ENCODE assay signal across 9 cellular contexts in genomic region chr5:8184455-8185063, GRCh38.
DNase-seq lines count a peak whose midpoint lies in the region; ATAC-seq, FAIRE-seq and TF ChIP-seq lines count a peak whose summit lies in the region.
"Had no signal": no experiment of that assay in that cellular context is flagged by ENCODE, and none has a peak within 500 bp of the region (broad histone marks: within the 10 kb centered on the region; RNA-seq: fewer than 3 reads in every experiment).

No MANE protein-coding gene starts in this region.

- no peak overlapping the region for H3K23ac ChIP-seq in mesenchymal stem cell (ENCODE audit: low read length in 2 of 2)

- no peak overlapping the region for H3K4ac ChIP-seq in mesenchymal stem cell (ENCODE audit: low read depth in 1 of 2, low read length in 2 of 2)

- no peak overlapping the region for H3K14ac ChIP-seq in mesenchymal stem cell (ENCODE audit: low read length in 2 of 2)

- no peak overlapping the region for H3K4me2 ChIP-seq in K562 (ENCODE audit: insufficient read depth, low read length)
- H3K4me2 ChIP-seq in mesenchymal stem cell (ENCODE audit: low read length, poor library complexity, severe bottlenecking), result no peak overlapping the region

- no peaks in the 10 kb centered on the region for H3K79me1 ChIP-seq in mesenchymal stem cell (replicated peaks; ENCODE audit: low read length, poor library complexity, severe bottlenecking)

- no peak for TF ChIP-seq POLR2A in K562 (conservative IDR thresholded peaks at IDR 0.05)

- intact Hi-C loops in K562 (cut with micrococcal nuclease), result loop anchor here (10.0 kb wide), 1 partner anchor 260 kb away; no protein-coding TSS in a partner anchor
- intact Hi-C loops in lower lobe of right lung (cut with DNase I), result no loop called here

- no peak for TF ChIP-seq EP300 in K562 (IDR thresholded peaks at IDR 0.05; ENCODE audit: low read length)

- H3K36me3 ChIP-seq in K562 (ENCODE audit: control insufficient read depth, insufficient read depth, low read length), result no peaks in the 10 kb centered on the region
- no peaks in the 10 kb centered on the region for H3K36me3 ChIP-seq in lower lobe of right lung
- H3K36me3 ChIP-seq in mesenchymal stem cell (ENCODE audit: control insufficient read depth in 1 of 2, insufficient read depth in 2 of 2, low read depth in 1 of 2, low read length in 2 of 2), result no peaks in the 10 kb centered on the region

- H3K4me3 ChIP-seq in K562 (no peak overlapping the region), lower lobe of right lung (no peak overlapping the region), mesenchymal stem cell (ENCODE audit: insufficient read depth in 1 of 2, low read depth in 1 of 2, low read length in 2 of 2) (no peak overlapping the region)
- H3K4me3 ChIP-seq: skin epidermis had no signal

- TF ChIP-seq CTCF in K562 (IDR thresholded peaks at IDR 0.05 in 2 of 3, conservative IDR thresholded peaks at IDR 0.05 in 1 of 3; ENCODE audit: insufficient read depth in 2 of 3, low read depth in 1 of 3, low read length in 3 of 3) (peak; percentile 64 to 93 (median 80)), lower lobe of right lung (IDR thresholded peaks at IDR 0.05) (peak; percentile 74)

- H2AFZ ChIP-seq in K562 (ENCODE audit: low read depth, low read length) (no peak overlapping the region), mesenchymal stem cell (ENCODE audit: low read depth, low read length) (no peak overlapping the region)

- no peak overlapping the region for H4K8ac ChIP-seq in mesenchymal stem cell (ENCODE audit: low read length)

- H3K9me3 ChIP-seq in K562 (replicated peaks; ENCODE audit: control insufficient read depth, insufficient read depth, low read depth, low read length) (no peaks in the 10 kb centered on the region; the same call in 1 of the 2 replicates), lower lobe of right lung (no peaks in the 10 kb centered on the region), mesenchymal stem cell (ENCODE audit: control insufficient read depth, low read length) (peaks cover 6% of the 10 kb centered on the region)

- DNase-seq in DMS53 treated with DMSO at 0.1 percent for 48 hours (lab: John Stamatoyannopoulos, UW; ENCODE audit: unreplicated experiment) (peak; percentile 22), NCI-H510A treated with DMSO at 0.1 percent for 48 hours (lab: John Stamatoyannopoulos, UW) (peak; percentile 29), K562 (ENCODE audit: extremely low read depth in 1 of 4, low spot score in 3 of 4) (peak; percentile 59 to 76 (median 70)), lower lobe of right lung (no peak), SKM-1 (lab: John Stamatoyannopoulos, UW; ENCODE audit: unreplicated experiment) (no peak), mesenchymal stem cell (no peak)

- no peaks in the 10 kb centered on the region for H4K20me1 ChIP-seq in K562 (replicated peaks; ENCODE audit: control insufficient read depth, insufficient read depth, low read length)

- FAIRE-seq in K562 (lab: Jason Lieb, UNC), result peak; percentile 86

- no peaks in the 10 kb centered on the region for H3K9me1 ChIP-seq in K562 (ENCODE audit: control insufficient read depth, insufficient read depth, low read length)

- no peak overlapping the region for H2BK15ac ChIP-seq in mesenchymal stem cell (ENCODE audit: low read depth, poor library complexity, severe bottlenecking)

- H3K79me2 ChIP-seq in K562 (ENCODE audit: control insufficient read depth, insufficient read depth, low read length), result no peaks in the 10 kb centered on the region

- H2BK120ac ChIP-seq in mesenchymal stem cell (ENCODE audit: low read depth, low read length), result no peak overlapping the region

- no peak overlapping the region for H3K9ac ChIP-seq in K562 (ENCODE audit: insufficient read depth in 1 of 2, low read depth in 2 of 2, low read length in 2 of 2)
- H3K9ac ChIP-seq in mesenchymal stem cell (ENCODE audit: low read length), result no peak overlapping the region

- peak in 1 of 2 experiments; percentile 35; a peak in 2 of 4 replicates for TF ChIP-seq RAD21 in K562 (CRISPR knock-in tag; conservative IDR thresholded peaks at IDR 0.05 in 1 of 2, IDR thresholded peaks at IDR 0.05 in 1 of 2)

- H2BK12ac ChIP-seq in mesenchymal stem cell (ENCODE audit: low read length in 2 of 2), result no peak overlapping the region

- ATAC-seq in GM19023 (IDR thresholded peaks at IDR 0.05; ENCODE audit: unreplicated experiment) (peak; percentile 97), HG03066 (IDR thresholded peaks at IDR 0.05; ENCODE audit: low read depth, unreplicated experiment) (peak; percentile 91), K562 (peak; percentile 98), lower lobe of right lung (peak; percentile 61 to 65)

- no TSS peak for BruUV-seq in K562 (replicated peaks; lab: Mats Ljungman, UMichigan)

- 2% methylated on average over 5 of the region's 5 CpGs for WGBS in K562 (ENCODE audit: insufficient coverage, low coverage, missing lambda C conversion rate)
- 8% methylated on average over 3 of the region's 5 CpGs for WGBS in mesenchymal stem cell

- H3K27me3 ChIP-seq in K562 (ENCODE audit: control insufficient read depth in 2 of 2, insufficient read depth in 2 of 2, low read length in 2 of 2) (no peaks in the 10 kb centered on the region), lower lobe of right lung (ENCODE audit: low read depth) (no peaks in the 10 kb centered on the region), mesenchymal stem cell (ENCODE audit: control insufficient read depth in 1 of 2, insufficient read depth in 1 of 2, low read length in 2 of 2) (no peaks in the 10 kb centered on the region)

- no peak overlapping the region for H3K18ac ChIP-seq in mesenchymal stem cell (ENCODE audit: low read depth in 1 of 2, low read length in 2 of 2)

- CTCF ChIA-PET in K562 (lab: Yijun Ruan, JAX; ENCODE audit: low intra/inter-chr PET ratio), result no interaction called here

- in situ Hi-C loops in K562 (cut with MboI), result no loop called here

- H3K4me1 ChIP-seq in K562 (replicated peaks in 1 of 2; ENCODE audit: control insufficient read depth in 2 of 2, insufficient read depth in 2 of 2, low read length in 2 of 2) (no peaks in the 10 kb centered on the region), lower lobe of right lung (no peaks in the 10 kb centered on the region), mesenchymal stem cell (ENCODE audit: control insufficient read depth, insufficient read depth, low read depth, low read length) (peaks cover 3% of the 10 kb centered on the region)

- no peak overlapping the region for H4K91ac ChIP-seq in mesenchymal stem cell (ENCODE audit: low read length)

- no peak overlapping the region for H2BK5ac ChIP-seq in mesenchymal stem cell (ENCODE audit: low read depth, low read length, poor library complexity, severe bottlenecking)

- no peak overlapping the region for H2AK5ac ChIP-seq in mesenchymal stem cell (ENCODE audit: low read length, severe bottlenecking)

- H3K27ac ChIP-seq in K562 (ENCODE audit: extremely low read depth, low read depth, low read length) (no peak overlapping the region), lower lobe of right lung (no peak overlapping the region), mesenchymal stem cell (ENCODE audit: low read length, poor library complexity, severe bottlenecking) (no peak overlapping the region)
- H3K27ac ChIP-seq: skin epidermis had no signal

- POLR2A ChIA-PET in K562 (lab: Yijun Ruan, JAX), result no interaction called here

TF ChIP-seq in K562, 482 proteins besides CTCF, POLR2A, EP300 and RAD21:
- TF ChIP-seq SMAD3 (CRISPR knock-in tag; conservative IDR thresholded peaks at IDR 0.05), result no peak
- 0 out of 2 replicates have a peak, but pooled peaks have one; percentile 27 for TF ChIP-seq SMC3 (conservative IDR thresholded peaks at IDR 0.05; ENCODE audit: insufficient read depth, low read depth, low read length)
- TF ChIP-seq YY1 (IDR thresholded peaks at IDR 0.05; ENCODE audit: borderline replicate concordance in 1 of 3, control insufficient read depth in 1 of 3, extremely low read depth in 1 of 3, insufficient read depth in 3 of 3, insufficient read length in 1 of 3, insufficient replicate concordance in 2 of 3, low read depth in 1 of 3, low read length in 2 of 3), result peak in 1 of 3 experiments; percentile 11
- TF ChIP-seq CTCFL (IDR thresholded peaks at IDR 0.05; ENCODE audit: borderline replicate concordance, insufficient read depth, low read depth, low read length, poor library complexity, severe bottlenecking), result peak; percentile 1
TF ChIP-seq in K562: peak in this region for 3.

Comparison
In these comparisons a context has a peak if more than half of its experiments do, and no peak if none do; other contexts are left out.
1. DNase-seq: peak in DMS53 treated with DMSO at 0.1 percent for 48 hours (single experiment), NCI-H510A treated with DMSO at 0.1 percent for 48 hours (single experiment) and K562 (4 of 4); none in lower lobe of right lung (single experiment), SKM-1 (single experiment) and mesenchymal stem cell (single experiment).
2. Peak in every context shown above with its lines, with median percentiles within 50 percentile points of each other: ATAC-seq.